Comparison of ENCODE assay signal across 21 cellular contexts in the genomic region with DNA sequence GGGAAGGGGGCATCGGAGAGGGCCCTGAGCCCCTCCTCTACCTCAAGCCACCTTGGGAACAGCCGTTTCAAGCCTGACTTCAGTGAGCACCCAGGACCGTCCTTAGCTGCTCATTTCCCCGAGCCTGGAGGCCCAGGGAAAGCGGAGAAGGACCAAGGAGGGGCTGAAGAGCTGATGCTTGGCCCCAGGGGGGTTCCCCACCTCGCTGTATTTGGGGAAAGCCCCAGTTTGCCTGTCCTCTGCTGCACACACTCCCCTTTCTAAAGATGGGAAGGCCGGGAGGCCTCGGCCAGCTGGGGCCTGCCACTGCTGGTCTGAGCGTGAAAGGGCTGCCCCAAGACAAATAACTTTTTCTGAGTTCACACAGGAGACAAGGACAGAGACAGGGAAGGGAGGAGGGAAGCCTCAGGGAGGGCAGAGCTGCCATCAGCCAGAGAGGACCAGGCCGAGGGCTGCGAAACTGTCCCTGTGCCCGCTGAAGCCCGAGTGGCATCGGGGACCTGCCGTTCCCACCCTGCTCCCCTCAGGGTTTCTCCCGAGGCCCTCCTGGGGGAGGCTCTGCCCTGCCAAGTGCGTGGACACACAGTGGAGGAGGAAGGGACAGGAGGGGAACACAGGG. TPM values are rescaled to one million over a fixed set of nuclear protein-coding genes. Genes with fewer than 3 reads are reported as not detected.
DNase-seq lines count a peak whose midpoint lies in the region; ATAC-seq, FAIRE-seq and TF ChIP-seq lines count a peak whose summit lies in the region.
"Had no signal": no experiment of that assay in that cellular context is flagged by ENCODE, and none has a peak within 500 bp of the region (broad histone marks: within the 10 kb centered on the region; RNA-seq: fewer than 3 reads in every experiment).

No MANE protein-coding gene starts in this region.

- DNase-seq in GM12892 (ENCODE audit: insufficient read length): peak; percentile 13
- no peak for DNase-seq in bronchial epithelial cell (ENCODE audit: low read depth)
- DNase-seq in osteoblast (ENCODE audit: insufficient read length, low spot score, missing footprints): peak; percentile 36
- no peak for DNase-seq in A172 (ENCODE audit: low spot score)
- no peak for DNase-seq in COLO829 (ENCODE audit: low spot score)
- DNase-seq: Caco-2, GF-D8, NCI-H1417 treated with DMSO at 0.1 percent for 48 hours, NCI-H1930, NCI-H226, NCI-H524, NCI-H82, PC-3, RPMI8226, SIG-M5 had no signal

- no peak overlapping the region for H2AFZ ChIP-seq in osteoblast (ENCODE audit: low read length)

- H3K27me3 ChIP-seq in BLaER1 (no peaks in the 10 kb centered on the region), bronchial epithelial cell (ENCODE audit: control insufficient read depth, insufficient read depth, low read length) (no peaks in the 10 kb centered on the region), osteoblast (ENCODE audit: insufficient read depth, low read length) (no peaks in the 10 kb centered on the region)

- no peak overlapping the region for H3K9ac ChIP-seq in BLaER1

- peaks cover 98% of the 10 kb centered on the region for H3K36me3 ChIP-seq in BLaER1
- peaks cover 49% of the 10 kb centered on the region for H3K36me3 ChIP-seq in bronchial epithelial cell (ENCODE audit: control insufficient read depth, insufficient read depth, low read length)
- peaks cover 65% of the 10 kb centered on the region for H3K36me3 ChIP-seq in osteoblast (ENCODE audit: insufficient read depth, low read length)

- H3K4me3 ChIP-seq in BLaER1: no peak overlapping the region
- no peak overlapping the region for H3K4me3 ChIP-seq in bronchial epithelial cell (ENCODE audit: low read depth, low read length)
- no peak overlapping the region for H3K4me3 ChIP-seq in osteoblast (ENCODE audit: insufficient read depth, low read length)

- no peak overlapping the region for H3K4me2 ChIP-seq in BLaER1
- no peak overlapping the region for H3K4me2 ChIP-seq in osteoblast (ENCODE audit: insufficient read depth, low read length)

- ATAC-seq in GM19397 (IDR thresholded peaks at IDR 0.05; ENCODE audit: unreplicated experiment): no peak
- ATAC-seq: PC-3 had no signal

- H3K9me3 ChIP-seq in BLaER1 (no peaks in the 10 kb centered on the region), osteoblast (ENCODE audit: low read depth, low read length) (no peaks in the 10 kb centered on the region)
- H3K9me3 ChIP-seq: Caco-2 had no signal

- TF ChIP-seq POLR2A in GM12892 (IDR thresholded peaks at IDR 0.05; ENCODE audit: low read depth, low read length): no peak

- FAIRE-seq in GM12892 (lab: Jason Lieb, UNC) (no peak), bronchial epithelial cell (lab: Jason Lieb, UNC) (peak; percentile 47)
- FAIRE-seq: GM18507 had no signal

- H3K4me1 ChIP-seq in BLaER1 (peaks cover 33% of the 10 kb centered on the region), osteoblast (ENCODE audit: insufficient read depth, low read length) (peaks cover 5% of the 10 kb centered on the region)
- H3K4me1 ChIP-seq: Caco-2 had no signal

- peaks cover 8% of the 10 kb centered on the region for H3K79me2 ChIP-seq in osteoblast (ENCODE audit: insufficient read depth, low read length)

- H3K27ac ChIP-seq in BLaER1: peak overlapping the region; percentile 60; the same call in 1 of the 2 replicates
- H3K27ac ChIP-seq in osteoblast (ENCODE audit: low read depth, low read length): no peak overlapping the region
- H3K27ac ChIP-seq: C4-2B had no signal

- peaks cover 16% of the 10 kb centered on the region for H4K20me1 ChIP-seq in BLaER1
- H4K20me1 ChIP-seq in osteoblast (ENCODE audit: insufficient read depth, low read length): peaks cover 22% of the 10 kb centered on the region

- no peak for TF ChIP-seq CTCF in bronchial epithelial cell (IDR thresholded peaks at IDR 0.05; ENCODE audit: insufficient read depth, low read length, severe bottlenecking)
- no peak for TF ChIP-seq CTCF in osteoblast (IDR thresholded peaks at IDR 0.05; ENCODE audit: extremely low read depth, low read depth, low read length)

RNA-seq across cellular contexts. Expression of a gene that starts 11.6 kb away (rescaled TPM):
- 3.2 TPM for polyA plus RNA-seq in GM12892 (2012; ENCODE audit: missing spikeins)
- not detected in 2 replicates for total RNA-seq in bronchial epithelial cell
- not detected in 2 replicates for total RNA-seq in osteoblast
- not detected in 2 replicates for total RNA-seq in A172 (2014; rRNA removed; shearing (Covaris generic))
- total RNA-seq: H4, HT-29 had no signal

RNA-seq across cellular contexts. Expression of a gene that starts 13.0 kb away (rescaled TPM):
- polyA plus RNA-seq in GM12892 (2012; ENCODE audit: missing spikeins): 33.7 TPM
- total RNA-seq in bronchial epithelial cell (41.9 and 49.5 TPM in 2 replicates), osteoblast (102 TPM in 2 replicates)
- 98.5 and 104 TPM in 2 replicates for total RNA-seq in A172 (2014; rRNA removed; shearing (Covaris generic))

RNA-seq across cellular contexts. Expression of a gene that starts 16.0 kb away (rescaled TPM):
- polyA plus RNA-seq in GM12892 (2012; ENCODE audit: missing spikeins): not detected
- total RNA-seq in bronchial epithelial cell (not detected in 2 replicates), osteoblast (0.29 TPM in 1 of 2 replicates, not detected in the other)
- total RNA-seq in A172 (2014; rRNA removed; shearing (Covaris generic)): 0.19 TPM in 1 of 2 replicates, not detected in the other

RNA-seq across cellular contexts. Expression of a gene that starts 18.3 kb away (rescaled TPM):
- polyA plus RNA-seq in GM12892 (2012; ENCODE audit: missing spikeins): 37.8 TPM
- total RNA-seq in bronchial epithelial cell (42.9 and 54.8 TPM in 2 replicates), osteoblast (22.7 and 25.3 TPM in 2 replicates)
- total RNA-seq in A172 (2014; rRNA removed; shearing (Covaris generic)): 34.6 and 45.0 TPM in 2 replicates

RNA-seq across cellular contexts. Expression of a gene that starts 50.4 kb away (rescaled TPM):
- not detected for polyA plus RNA-seq in GM12892 (2012; ENCODE audit: missing spikeins)
- not detected in 2 replicates for total RNA-seq in bronchial epithelial cell
- total RNA-seq in osteoblast: not detected in 2 replicates
- total RNA-seq in A172 (2014; rRNA removed; shearing (Covaris generic)): not detected in 2 replicates
- total RNA-seq: H4 had no signal

Comparison
In these comparisons a context has a peak if more than half of its experiments do, and no peak if none do; other contexts are left out.
1. DNase-seq: peak in GM12892 (single experiment) and osteoblast (single experiment); none in bronchial epithelial cell (single experiment), A172 (single experiment) and COLO829 (single experiment).